7 cellular contexts compared by ENCODE assay signal in genomic region chr7:93622036-93622714, GRCh38. TPM values are rescaled to one million over a fixed set of nuclear protein-coding genes. Genes with fewer than 3 reads are reported as not detected.
A peak's percentile ranks its signal among the peaks of the same experiment; 100 is the strongest.
DNase-seq lines count a peak whose midpoint lies in the region; FAIRE-seq and TF ChIP-seq lines count a peak whose summit lies in the region.

No MANE protein-coding gene starts in this region.

- H3K27ac ChIP-seq in Peyer's patch: no peak overlapping the region

- no peaks in the 10 kb centered on the region for H3K4me1 ChIP-seq in adipocyte (ENCODE audit: control insufficient read depth, insufficient read depth, low read length)
- H3K4me1 ChIP-seq in Peyer's patch: no peaks in the 10 kb centered on the region

- H3K9me3 ChIP-seq in adipocyte (ENCODE audit: control insufficient read depth, low read length): peaks cover 8% of the 10 kb centered on the region
- no peaks in the 10 kb centered on the region for H3K9me3 ChIP-seq in Peyer's patch

- no peak overlapping the region for H3K9ac ChIP-seq in adipocyte (ENCODE audit: low read length)

- H3K36me3 ChIP-seq in adipocyte (ENCODE audit: control insufficient read depth, insufficient read depth, low read length, severe bottlenecking) (no peaks in the 10 kb centered on the region), Peyer's patch (no peaks in the 10 kb centered on the region)

- peak; percentile 23 for FAIRE-seq in GM12891 (lab: Jason Lieb, UNC)

- peak in 1 of 6 experiments; percentile 1 for TF ChIP-seq CTCF in Peyer's patch (IDR thresholded peaks at IDR 0.05)

- H3K27me3 ChIP-seq in adipocyte (replicated peaks; ENCODE audit: control insufficient read depth, insufficient read depth, low read length) (no peaks in the 10 kb centered on the region), Peyer's patch (no peaks in the 10 kb centered on the region)

- no peak for TF ChIP-seq POLR2A in GM12891 (IDR thresholded peaks at IDR 0.05; ENCODE audit: low read depth, low read length)
- TF ChIP-seq POLR2A in Peyer's patch (IDR thresholded peaks at IDR 0.05): no peak

- H3K4me3 ChIP-seq in adipocyte (ENCODE audit: low read length): peak overlapping the region; percentile 61
- H3K4me3 ChIP-seq in Peyer's patch: no peak overlapping the region

- DNase-seq in GM12891 (ENCODE audit: insufficient read length, low spot score) (no peak), NAMALWA (ENCODE audit: low spot score) (peak; percentile 60), adipocyte (ENCODE audit: low read depth) (peak; percentile 26), midbrain (lab: John Stamatoyannopoulos, UW) (peak; percentile 3), Peyer's patch (no peak), T-helper 2 cell (no peak)
- DNase-seq in activated CD4-positive, alpha-beta T cell treated with anti-CD3 and anti-CD28 coated beads for 1 hour: no peak

TF ChIP-seq in GM12891, 5 proteins besides CTCF, POLR2A, EP300 and RAD21:
- TF ChIP-seq POLR2AphosphoS5 (IDR thresholded peaks at IDR 0.05; ENCODE audit: low read depth, low read length) (no peak), SPI1 (IDR thresholded peaks at IDR 0.05; ENCODE audit: low read depth, low read length) (no peak), TAF1 (IDR thresholded peaks at IDR 0.05; ENCODE audit: low read depth, low read length) (no peak), PAX5 (IDR thresholded peaks at IDR 0.05; ENCODE audit: insufficient read depth, low read length, severe bottlenecking) (no peak), POU2F2 (IDR thresholded peaks at IDR 0.05; ENCODE audit: low read depth, low read length) (no peak)

RNA-seq across cellular contexts. Expression of gene CALCR, which starts 47.7 kb away (rescaled TPM):
- not detected for polyA plus RNA-seq in GM12891 (2012; ENCODE audit: low read depth, missing spikeins)
- total RNA-seq in Peyer's patch: not detected

Comparison
In these comparisons a context has a peak if more than half of its experiments do, and no peak if none do; other contexts are left out.
1. DNase-seq: peak in NAMALWA (single experiment), adipocyte (single experiment) and midbrain (single experiment); none in GM12891 (single experiment), Peyer's patch (0 of 3), activated CD4-positive, alpha-beta T cell treated with anti-CD3 and anti-CD28 coated beads for 1 hour (single experiment) and T-helper 2 cell (0 of 5).